8 cellular contexts compared by ENCODE assay signal in the genomic region with DNA sequence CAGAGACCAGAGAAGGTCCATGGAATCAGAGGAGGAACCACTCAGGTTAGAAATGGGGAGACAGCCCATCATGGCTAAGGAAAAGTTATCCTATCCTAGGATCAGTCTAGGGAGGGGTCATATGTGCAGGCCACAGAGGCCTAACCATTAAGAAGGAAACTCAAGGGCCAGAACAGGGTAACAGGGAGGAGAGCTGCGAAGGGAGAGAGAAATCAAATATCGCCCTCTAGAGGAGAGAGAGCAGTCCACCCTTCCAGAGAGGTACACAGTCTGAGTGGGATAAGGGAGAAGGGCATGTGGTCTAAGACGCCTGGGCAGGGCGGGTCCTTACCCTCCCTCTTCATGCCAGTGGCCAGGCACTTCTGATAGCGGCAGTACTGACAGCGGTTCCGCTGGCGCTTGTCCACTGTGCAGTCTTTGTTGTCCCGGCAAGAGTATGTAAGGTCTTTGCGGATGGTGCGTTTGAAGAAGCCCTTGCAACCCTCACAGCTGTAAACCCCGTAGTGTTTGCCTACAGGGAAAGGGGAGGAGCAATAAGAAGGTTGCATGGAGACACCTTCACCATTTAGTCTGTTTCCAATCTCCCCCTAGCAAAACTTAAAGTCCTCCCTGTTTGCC. TPM values are rescaled to one million over a fixed set of nuclear protein-coding genes. Genes with fewer than 3 reads are reported as not detected.
DNase-seq lines count a peak whose midpoint lies in the region; ATAC-seq and TF ChIP-seq lines count a peak whose summit lies in the region.

No MANE protein-coding gene starts in this region.

- H3K27ac ChIP-seq in right atrium auricular region: peak overlapping the region in 1 of 2 donors; percentile 15
- no peak overlapping the region for H3K27ac ChIP-seq in skeletal muscle tissue (ENCODE audit: low read depth, low read length)

- H3K27me3 Mint-ChIP-seq in Caco-2 (ENCODE audit: insufficient read depth, unreplicated experiment): no peaks in the 10 kb centered on the region

- intact Hi-C loops in Caco-2 (cut with micrococcal nuclease; ENCODE audit: unreplicated experiment): loop anchor here (1.0 kb wide), 1 partner anchor 36 kb away; no protein-coding TSS in a partner anchor

- POLR2A ChIA-PET in Caco-2 (lab: Charles Lee): no interaction called here

- DNase-seq in Caco-2 (peak in 1 of 2 experiments; percentile 61), GM19240 (ENCODE audit: insufficient read length, low spot score) (peak; percentile 76), NCI-H748 (lab: John Stamatoyannopoulos, UW; ENCODE audit: unreplicated experiment) (peak; percentile 80), adipocyte (ENCODE audit: low read depth) (peak; percentile 90), right atrium auricular region (ENCODE audit: low spot score) (no peak)

- H3K4me1 ChIP-seq in Caco-2 (peaks cover 19% of the 10 kb centered on the region), adipocyte (ENCODE audit: control insufficient read depth, insufficient read depth, low read length) (peaks cover 35% of the 10 kb centered on the region), right atrium auricular region (peaks cover 0 to 49% of the 10 kb centered on the region in 2 donors), skeletal muscle tissue (ENCODE audit: control insufficient read depth in 3 of 3, insufficient read depth in 3 of 3, low read length in 3 of 3) (peaks cover 39 to 51% (median 43%) of the 10 kb centered on the region in 3 donors)

- H3K4me3 ChIP-seq in Caco-2 (ENCODE audit: low read depth, low read length): no peak overlapping the region
- H3K4me3 ChIP-seq in adipocyte (ENCODE audit: low read length): no peak overlapping the region
- H3K4me3 ChIP-seq in right atrium auricular region: no peak overlapping the region
- H3K4me3 ChIP-seq in skeletal muscle tissue (ENCODE audit: low read length in 3 of 3): no peak overlapping the region

- BruUV-seq in Caco-2 (replicated peaks; lab: Mats Ljungman, UMichigan): no TSS peak

- ATAC-seq in HG03097 (IDR thresholded peaks at IDR 0.05; ENCODE audit: low FRiP score, unreplicated experiment): no peak
- no peak for ATAC-seq in HG03378 (IDR thresholded peaks at IDR 0.05; ENCODE audit: unreplicated experiment)

- peaks cover 6% of the 10 kb centered on the region for H3K36me3 ChIP-seq in Caco-2 (ENCODE audit: control insufficient read depth, insufficient read depth, low read length)
- H3K36me3 ChIP-seq in adipocyte (ENCODE audit: control insufficient read depth, insufficient read depth, low read length, severe bottlenecking): peaks cover 45% of the 10 kb centered on the region
- H3K36me3 ChIP-seq in right atrium auricular region: peaks cover 39% of the 10 kb centered on the region
- H3K36me3 ChIP-seq in skeletal muscle tissue (ENCODE audit: control insufficient read depth in 3 of 3, insufficient read depth in 3 of 3, low read length in 3 of 3): peaks cover 42 to 54% (median 45%) of the 10 kb centered on the region in 3 donors

- no peaks in the 10 kb centered on the region for H3K27me3 ChIP-seq in Caco-2 (replicated peaks; ENCODE audit: control insufficient read depth, insufficient read depth, low read length)
- no peaks in the 10 kb centered on the region for H3K27me3 ChIP-seq in adipocyte (replicated peaks; ENCODE audit: control insufficient read depth, insufficient read depth, low read length)
- H3K27me3 ChIP-seq in right atrium auricular region: no peaks in the 10 kb centered on the region
- no peaks in the 10 kb centered on the region for H3K27me3 ChIP-seq in skeletal muscle tissue (ENCODE audit: control insufficient read depth in 3 of 3, insufficient read depth in 3 of 3, low read length in 3 of 3)

- TF ChIP-seq CTCF in Caco-2 (IDR thresholded peaks at IDR 0.05; ENCODE audit: insufficient read depth in 1 of 2, low read depth in 1 of 2, low read length in 1 of 2, severe bottlenecking in 1 of 2, unreplicated experiment in 1 of 2) (peak; percentile 43 to 55), right atrium auricular region (IDR thresholded peaks at IDR 0.05) (peak; percentile 70 to 79)

- CTCF ChIA-PET in Caco-2 (lab: Charles Lee): interaction anchor here (1.0 to 1.1 kb wide), 2 partner anchors 25 to 36 kb away, joined by 3 to 6 read pairs; no protein-coding TSS in a partner anchor

- H3K9me3 ChIP-seq in Caco-2: no peaks in the 10 kb centered on the region
- H3K9me3 ChIP-seq in adipocyte (ENCODE audit: control insufficient read depth, low read length): no peaks in the 10 kb centered on the region
- H3K9me3 ChIP-seq in right atrium auricular region: no peaks in the 10 kb centered on the region
- no peaks in the 10 kb centered on the region for H3K9me3 ChIP-seq in skeletal muscle tissue (ENCODE audit: control insufficient read depth in 3 of 3, low read length in 3 of 3)

- no peaks in the 10 kb centered on the region for H3K9me3 Mint-ChIP-seq in Caco-2 (ENCODE audit: unreplicated experiment)

- H3K9ac ChIP-seq in adipocyte (ENCODE audit: low read length) (peak overlapping the region; percentile 46), skeletal muscle tissue (ENCODE audit: low read depth in 1 of 3, low read length in 3 of 3) (peak overlapping the region in 2 of 3 donors; percentile 12 to 50)

- H3K4me3 Mint-ChIP-seq in Caco-2 (ENCODE audit: unreplicated experiment): peak overlapping the region; percentile 100

- H3K36me3 Mint-ChIP-seq in Caco-2 (ENCODE audit: insufficient read depth, unreplicated experiment): peaks cover 41% of the 10 kb centered on the region

- H3K27ac Mint-ChIP-seq in Caco-2 (ENCODE audit: unreplicated experiment): peak overlapping the region; percentile 99

- H3K4me1 Mint-ChIP-seq in Caco-2 (ENCODE audit: low read depth, unreplicated experiment): peaks cover 33% of the 10 kb centered on the region

RNA-seq across cellular contexts. Expression of gene RXRB, which starts 2.9 kb away (rescaled TPM):
- 29.5 and 30.4 TPM in 2 replicates for total RNA-seq in Caco-2 (2022)
- 10 to 100 TPM; 17.1 to 17.4 TPM for total RNA-seq in right atrium auricular region
- 17.7 TPM for total RNA-seq in skeletal muscle tissue

RNA-seq across cellular contexts. Expression of gene SLC39A7, which starts 3.1 kb away (rescaled TPM):
- total RNA-seq in Caco-2 (2022) (140 and 141 TPM in 2 replicates), right atrium auricular region (10 to 100 TPM; 67.0 to 70.0 TPM), skeletal muscle tissue (53.2 TPM)

RNA-seq across cellular contexts. Expression of gene COL11A2, which starts 5.3 kb away (rescaled TPM):
- total RNA-seq in Caco-2 (2022): 1.3 and 1.5 TPM in 2 replicates
- total RNA-seq in right atrium auricular region: 1 to 10 TPM in 1 of 2 donors, under 1 TPM in 1; 0.63 to 1.5 TPM
- 28.7 TPM for total RNA-seq in skeletal muscle tissue

RNA-seq across cellular contexts. Expression of gene HSD17B8, which starts 6.9 kb away (rescaled TPM):
- total RNA-seq in Caco-2 (2022): 10.0 and 12.5 TPM in 2 replicates
- total RNA-seq in right atrium auricular region: 10 to 100 TPM; 10.3 to 31.4 TPM
- total RNA-seq in skeletal muscle tissue: 15.7 TPM

RNA-seq across cellular contexts. Expression of gene RING1, which starts 10.8 kb away (rescaled TPM):
- total RNA-seq in Caco-2 (2022) (31.3 and 32.0 TPM in 2 replicates), right atrium auricular region (10 to 100 TPM in 1 of 2 donors, 1 to 10 TPM in 1; 7.5 to 13.9 TPM), skeletal muscle tissue (20.4 TPM)

Comparison
In these comparisons a context has a peak if more than half of its experiments do, and no peak if none do; other contexts are left out.
1. RNA of gene COL11A2, which starts 5.3 kb away (total RNA-seq): 28.7 TPM in skeletal muscle tissue (single experiment); 0.63 to 1.5 TPM in right atrium auricular region and 1.3 to 1.5 TPM in Caco-2; every median in the first group is over 10 times any median in the second.